ENCODE assay signal across 8 cellular contexts in the genomic region with DNA sequence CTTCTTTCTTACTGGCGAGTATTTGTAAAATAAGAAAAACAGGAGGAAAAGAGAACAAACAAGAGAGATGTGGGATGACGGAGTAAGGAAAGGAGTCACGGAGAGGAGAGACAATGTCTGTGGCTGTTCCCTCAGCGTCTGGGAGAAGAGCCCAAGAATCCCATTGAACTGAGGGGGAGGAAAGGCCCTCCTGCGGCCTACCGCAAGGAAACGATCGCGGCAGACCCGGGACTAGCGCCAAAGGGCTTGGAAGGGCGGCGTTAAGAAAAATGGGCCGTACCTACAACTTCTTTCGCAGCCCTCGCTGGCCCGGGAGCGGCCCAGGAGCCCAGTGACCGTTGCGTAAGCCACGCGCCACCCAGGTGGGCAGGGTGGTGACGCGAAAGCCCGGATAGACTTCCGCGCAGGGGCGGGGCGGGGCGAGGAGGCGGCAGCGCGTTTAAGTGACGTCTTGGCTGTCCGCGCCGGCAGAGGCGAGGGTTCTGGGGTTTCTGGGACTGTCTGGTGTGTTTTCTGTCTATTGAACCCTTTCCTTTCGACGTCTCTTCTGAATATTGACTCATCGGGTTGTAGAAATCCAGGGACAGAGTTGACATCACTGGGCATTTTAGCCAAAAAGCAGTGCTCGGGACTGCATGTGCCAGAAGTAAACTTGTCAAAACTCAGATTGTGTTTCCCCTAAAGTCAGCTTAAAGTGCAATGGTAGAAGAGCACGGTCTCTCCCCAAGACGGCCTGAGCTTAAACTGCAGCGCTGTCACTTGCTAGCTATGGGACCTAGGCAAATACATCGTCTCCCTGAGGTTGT. TPM values are rescaled to one million over a fixed set of nuclear protein-coding genes. Genes with fewer than 3 reads are reported as not detected.
DNase-seq lines count a peak whose midpoint lies in the region; ATAC-seq and TF ChIP-seq lines count a peak whose summit lies in the region.

A gene with protein sequence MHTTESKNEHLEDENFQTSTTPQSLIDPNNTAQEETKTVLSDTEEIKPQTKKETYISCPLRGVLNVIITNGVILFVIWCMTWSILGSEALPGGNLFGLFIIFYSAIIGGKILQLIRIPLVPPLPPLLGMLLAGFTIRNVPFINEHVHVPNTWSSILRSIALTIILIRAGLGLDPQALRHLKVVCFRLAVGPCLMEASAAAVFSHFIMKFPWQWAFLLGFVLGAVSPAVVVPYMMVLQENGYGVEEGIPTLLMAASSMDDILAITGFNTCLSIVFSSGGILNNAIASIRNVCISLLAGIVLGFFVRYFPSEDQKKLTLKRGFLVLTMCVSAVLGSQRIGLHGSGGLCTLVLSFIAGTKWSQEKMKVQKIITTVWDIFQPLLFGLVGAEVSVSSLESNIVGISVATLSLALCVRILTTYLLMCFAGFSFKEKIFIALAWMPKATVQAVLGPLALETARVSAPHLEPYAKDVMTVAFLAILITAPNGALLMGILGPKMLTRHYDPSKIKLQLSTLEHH (minus strand): TSS at position 387 of the 806 bp plus-strand sequence. CDS start 27,994 bp downstream, outside the sequence.

- TF ChIP-seq CTCF in NB4 (IDR thresholded peaks at IDR 0.05; ENCODE audit: low read depth, low read length) (no peak), psoas muscle (IDR thresholded peaks at IDR 0.05) (no peak), uterus (IDR thresholded peaks at IDR 0.05) (peak in 1 of 4 experiments; percentile 8)

- no peaks in the 10 kb centered on the region for H3K36me3 ChIP-seq in psoas muscle (ENCODE audit: insufficient read depth in 1 of 2, low read depth in 1 of 2)
- no peaks in the 10 kb centered on the region for H3K36me3 ChIP-seq in uterus

- H3K4me3 ChIP-seq in NB4 (ENCODE audit: low read depth, low read length) (peak within 1 kb of the TSS; percentile 75), psoas muscle (peak within 1 kb of the TSS; percentile 63), uterus (peak within 1 kb of the TSS; percentile 42 to 49)

- DNase-seq in NB4 (ENCODE audit: low read depth) (peak; percentile 94), T-helper 1 cell (peak; percentile 87 to 96 (median 90)), amniotic stem cell (lab: John Stamatoyannopoulos, UW) (peak; percentile 87), left cardiac atrium (peak; percentile 97), psoas muscle (peak; percentile 98), uterus (peak; percentile 96 to 98)

- H3K9me3 ChIP-seq in psoas muscle (no peaks in the 10 kb centered on the region), uterus (no peaks in the 10 kb centered on the region)

- peaks cover 6% of the 10 kb centered on the region for H3K4me1 ChIP-seq in psoas muscle
- H3K4me1 ChIP-seq in uterus: no peaks in the 10 kb centered on the region

- ATAC-seq in HG02571 (IDR thresholded peaks at IDR 0.05; ENCODE audit: unreplicated experiment): peak; percentile 98
- ATAC-seq in left cardiac atrium: peak; percentile 99
- peak; percentile 97 to 99 (median 98) for ATAC-seq in psoas muscle

- WGBS in psoas muscle, 3 donors: 1 to 3% (median 2%) methylated on average over 46 of the region's 46 CpGs

- intact Hi-C loops in left cardiac atrium (cut with DNase I): no loop called here
- intact Hi-C loops in psoas muscle (cut with DNase I): loop anchor here in 1 of 2 donors (2.0 to 5.0 kb wide), 2 partner anchors 48 to 191 kb away; no protein-coding TSS in a partner anchor
- intact Hi-C loops in uterus (cut with DNase I; ENCODE audit: low total_unique reads): loop anchor here (10.0 kb wide), 2 partner anchors 75 to 595 kb away; partner anchors contain the start of gene BDH2

- H3K27me3 ChIP-seq in psoas muscle (ENCODE audit: insufficient read depth in 3 of 3, low read length in 2 of 3): no peaks in the 10 kb centered on the region
- H3K27me3 ChIP-seq in uterus: no peaks in the 10 kb centered on the region

- H3K27ac ChIP-seq in psoas muscle: peak within 1 kb of the TSS; percentile 92
- H3K27ac ChIP-seq in uterus: peak within 1 kb of the TSS; percentile 93

- TF ChIP-seq POLR2A in GM10847 (IDR thresholded peaks at IDR 0.05; ENCODE audit: extremely low read depth, insufficient read length) (peak; percentile 88), NB4 (IDR thresholded peaks at IDR 0.05; ENCODE audit: extremely low read depth, insufficient read length) (peak; percentile 51), uterus (IDR thresholded peaks at IDR 0.05) (peak; percentile 69 to 88)

RNA-seq across cellular contexts. Expression of the gene that starts here (rescaled TPM):
- total RNA-seq in left cardiac atrium (1 to 10 TPM; 1.0 to 1.1 TPM), psoas muscle (1 to 10 TPM in 1 of 4 donors, not detected in 3; 1.6 TPM), uterus (1 to 10 TPM in 2 of 4 donors, under 1 TPM in 1, not detected in 1; 0.59 to 4.8 (median 2.5) TPM)
- polyA plus RNA-seq in psoas muscle: 1 to 10 TPM in 1 of 3 donors, under 1 TPM in 2; 0.06 to 1.4 (median 0.37) TPM

Comparison
In these comparisons a context has a peak if more than half of its experiments do, and no peak if none do; other contexts are left out.
1. Peak in every context shown above with its lines: DNase-seq, ATAC-seq, H3K4me3 ChIP-seq and H3K27ac ChIP-seq.